23 cellular contexts compared by ENCODE assay signal in genomic region chr5:101543780-101544179, GRCh38.
"Had no signal": no experiment of that assay in that cellular context is flagged by ENCODE, and none has a peak within 500 bp of the region (broad histone marks: within the 10 kb centered on the region; RNA-seq: fewer than 3 reads in every experiment).

No MANE protein-coding gene starts in this region.

- H3K4me3 ChIP-seq: body of pancreas, cardiac muscle cell, esophagus squamous epithelium, left ventricle myocardium inferior, lung, mucosa of descending colon, spleen, tibial nerve had no signal

- H3K36me3 Mint-ChIP-seq: activated CD8-positive, alpha-beta memory T cell treated with anti-CD3 and anti-CD28 coated beads, Interleukin-2, amount 10 ng/mL, durations not matched to agents 7 days and 5 days; activated naive CD4-positive, alpha-beta T cell treated with anti-CD3 and anti-CD28 coated beads, Interleukin-2, amount 50 U/mL, for 72 hours; natural killer cell treated with Interleukin-12 subunit alpha and Interleukin-12 subunit beta and Interleukin-15 and Interleukin-18, amount 100 ng/mL, for 72 hours had no signal

- H3K27me3 Mint-ChIP-seq: activated CD4-positive, alpha-beta T cell treated with anti-CD3 and anti-CD28 coated beads for 36 hours; activated CD8-positive, alpha-beta memory T cell treated with anti-CD3 and anti-CD28 coated beads, Interleukin-2, amount 10 ng/mL, durations not matched to agents 7 days and 5 days; natural killer cell treated with Interleukin-12 subunit alpha and Interleukin-12 subunit beta and Interleukin-15 and Interleukin-18, amount 100 ng/mL, for 72 hours had no signal

- H3K27ac Mint-ChIP-seq: activated CD4-positive, alpha-beta T cell treated with anti-CD3 and anti-CD28 coated beads for 36 hours; activated CD8-positive, alpha-beta memory T cell treated with anti-CD3 and anti-CD28 coated beads, Interleukin-2, amount 10 ng/mL, durations not matched to agents 7 days and 5 days; activated CD8-positive, alpha-beta T cell treated with anti-CD3 and anti-CD28 coated beads, Interleukin-2, amount 10 ng/mL, durations not matched to agents 7 days and 5 days; activated naive CD4-positive, alpha-beta T cell treated with anti-CD3 and anti-CD28 coated beads, Interleukin-2, amount 50 U/mL, for 72 hours; natural killer cell treated with Interleukin-12 subunit alpha and Interleukin-12 subunit beta and Interleukin-15 and Interleukin-18, amount 100 ng/mL, for 72 hours; T-helper 2 cell treated with Interferon-gamma antibody and Interleukin-4, amounts not matched to agents 5 μg/mL and 100 μg/mL, for 36 hours had no signal

- ATAC-seq: activated CD4-positive, alpha-beta T cell treated with anti-CD3 and anti-CD28 coated beads for 36 hours; activated CD8-positive, alpha-beta memory T cell treated with anti-CD3 and anti-CD28 coated beads, Interleukin-2, amount 10 ng/mL, durations not matched to agents 7 days and 5 days; activated CD8-positive, alpha-beta T cell treated with anti-CD3 and anti-CD28 coated beads, Interleukin-2, amount 10 ng/mL, durations not matched to agents 7 days and 5 days; activated naive CD4-positive, alpha-beta T cell treated with anti-CD3 and anti-CD28 coated beads, Interleukin-2, amount 50 U/mL, for 72 hours; body of pancreas; mucosa of descending colon; natural killer cell treated with Interleukin-12 subunit alpha and Interleukin-12 subunit beta and Interleukin-15 and Interleukin-18, amount 100 ng/mL, for 72 hours; right cardiac atrium had no signal

- H3K4me1 Mint-ChIP-seq: activated CD4-positive, alpha-beta T cell treated with anti-CD3 and anti-CD28 coated beads for 36 hours; activated CD8-positive, alpha-beta memory T cell treated with anti-CD3 and anti-CD28 coated beads, Interleukin-2, amount 10 ng/mL, durations not matched to agents 7 days and 5 days had no signal

- H3K9me3 Mint-ChIP-seq: T-helper 2 cell treated with Interferon-gamma antibody and Interleukin-4, amounts not matched to agents 5 μg/mL and 100 μg/mL, for 36 hours had no signal

- H3K4me3 Mint-ChIP-seq: activated CD4-positive, alpha-beta T cell treated with anti-CD3 and anti-CD28 coated beads for 36 hours; activated CD8-positive, alpha-beta memory T cell treated with anti-CD3 and anti-CD28 coated beads, Interleukin-2, amount 10 ng/mL, durations not matched to agents 7 days and 5 days; activated CD8-positive, alpha-beta T cell treated with anti-CD3 and anti-CD28 coated beads, Interleukin-2, amount 10 ng/mL, durations not matched to agents 7 days and 5 days; natural killer cell treated with Interleukin-12 subunit alpha and Interleukin-12 subunit beta and Interleukin-15 and Interleukin-18, amount 100 ng/mL, for 72 hours; T-helper 2 cell treated with Interferon-gamma antibody and Interleukin-4, amounts not matched to agents 5 μg/mL and 100 μg/mL, for 36 hours had no signal

- DNase-seq: activated CD4-positive, alpha-beta T cell treated with anti-CD3 and anti-CD28 coated beads for 36 hours; activated CD4-positive, CD25-positive, alpha-beta regulatory T cell; activated CD8-positive, alpha-beta memory T cell treated with anti-CD3 and anti-CD28 coated beads, Interleukin-2, amount 10 ng/mL, durations not matched to agents 7 days and 5 days; activated CD8-positive, alpha-beta T cell treated with anti-CD3 and anti-CD28 coated beads, Interleukin-2, amount 10 ng/mL, durations not matched to agents 7 days and 5 days; activated naive CD4-positive, alpha-beta T cell; activated T-cell treated with anti-CD3 and anti-CD28 coated beads, Interleukin-2, amount 50 U/mL, for 48 hours; body of pancreas; cortex of kidney; esophagus squamous epithelium; head of caudate nucleus; left ventricle myocardium inferior; mucosa of descending colon; right cardiac atrium; spleen; stimulated activated CD4-positive, alpha-beta T cell treated with anti-CD3 and anti-CD28 coated beads, Interleukin-2, amount 100 ng/mL, for 48 hours; stimulated activated naive CD4-positive, alpha-beta T cell treated with Interleukin-2 at 50 U/mL for 16 hours; T-helper 1 cell had no signal
